ENCODE assay signal across 16 cellular contexts in genomic region chr17:32914181-32914580, GRCh38. TPM values are rescaled to one million over a fixed set of nuclear protein-coding genes. Genes with fewer than 3 reads are reported as not detected.
"Had no signal": no experiment of that assay in that cellular context is flagged by ENCODE, and none has a peak within 500 bp of the region (broad histone marks: within the 10 kb centered on the region; RNA-seq: fewer than 3 reads in every experiment).

No MANE protein-coding gene starts in this region.

- H3K27me3 ChIP-seq: breast epithelium had no signal

- H3K9me3 Mint-ChIP-seq: activated naive CD8-positive, alpha-beta T cell treated with anti-CD3 and anti-CD28 coated beads, Interleukin-2, amount 10 ng/mL, durations not matched to agents 7 days and 5 days had no signal

- H3K36me3 Mint-ChIP-seq: activated naive CD8-positive, alpha-beta T cell treated with anti-CD3 and anti-CD28 coated beads, Interleukin-2, amount 10 ng/mL, durations not matched to agents 7 days and 5 days; naive thymus-derived CD8-positive, alpha-beta T cell had no signal

- ATAC-seq: esophagus mucosa; mucosa of descending colon; naive thymus-derived CD8-positive, alpha-beta T cell; right cardiac atrium had no signal

- H3K4me3 ChIP-seq: breast epithelium, mucosa of descending colon, PC-9 had no signal

- DNase-seq: activated naive CD8-positive, alpha-beta T cell treated with anti-CD3 and anti-CD28 coated beads, Interleukin-2, amount 10 ng/mL, durations not matched to agents 7 days and 5 days; aorta; glutamatergic neuron; mammary epithelial cell; mucosa of descending colon; naive thymus-derived CD8-positive, alpha-beta T cell; occipital lobe; PC-9; right cardiac atrium; small intestine; T1000; trophoblast cell had no signal

- H3K36me3 ChIP-seq: breast epithelium had no signal

- H3K9me3 ChIP-seq: breast epithelium, mucosa of descending colon had no signal

- H3K27me3 Mint-ChIP-seq: progenitor cell of endocrine pancreas had no signal

- H3K4me1 ChIP-seq: breast epithelium had no signal

- H3K27ac Mint-ChIP-seq: activated naive CD8-positive, alpha-beta T cell treated with anti-CD3 and anti-CD28 coated beads, Interleukin-2, amount 10 ng/mL, durations not matched to agents 7 days and 5 days; naive thymus-derived CD8-positive, alpha-beta T cell; progenitor cell of endocrine pancreas had no signal

- H3K4me3 Mint-ChIP-seq: activated naive CD8-positive, alpha-beta T cell treated with anti-CD3 and anti-CD28 coated beads, Interleukin-2, amount 10 ng/mL, durations not matched to agents 7 days and 5 days; naive thymus-derived CD8-positive, alpha-beta T cell had no signal

- FAIRE-seq: endometrium, small intestine had no signal

RNA-seq across cellular contexts. Expression of gene TMEM98, which starts 13.8 kb away (rescaled TPM):
- total RNA-seq: activated naive CD8-positive, alpha-beta T cell treated with anti-CD3 and anti-CD28 coated beads, Interleukin-2, amount 10 ng/mL, durations not matched to agents 7 days and 5 days; naive thymus-derived CD8-positive, alpha-beta T cell; PC-9 had no signal
- polyA plus RNA-seq: naive thymus-derived CD8-positive, alpha-beta T cell had no signal
